ENCODE assay signal across 15 cellular contexts in genomic region chr12:66637693-66638301, GRCh38.
"Had no signal": no experiment of that assay in that cellular context is flagged by ENCODE, and none has a peak within 500 bp of the region (broad histone marks: within the 10 kb centered on the region; RNA-seq: fewer than 3 reads in every experiment).

No MANE protein-coding gene starts in this region.

- H3K9me3 Mint-ChIP-seq: activated CD4-positive, alpha-beta T cell treated with anti-CD3 and anti-CD28 coated beads, Interleukin-2, amount 10 ng/mL, durations not matched to agents 7 days and 5 days; activated naive CD8-positive, alpha-beta T cell treated with anti-CD3 and anti-CD28 coated beads for 36 hours; activated T-cell treated with anti-CD3 and anti-CD28 coated beads, Interleukin-2, amount 50 U/mL, for 72 hours; endodermal cell; neural progenitor cell; T-helper 2 cell treated with Interferon-gamma antibody and Interleukin-4, amounts not matched to agents 5 μg/mL and 100 μg/mL, for 36 hours had no signal

- H3K36me3 Mint-ChIP-seq: activated naive CD8-positive, alpha-beta T cell treated with anti-CD3 and anti-CD28 coated beads for 36 hours; neural progenitor cell had no signal

- H3K4me1 Mint-ChIP-seq: activated CD4-positive, alpha-beta T cell treated with anti-CD3 and anti-CD28 coated beads, Interleukin-2, amount 10 ng/mL, durations not matched to agents 7 days and 5 days; activated naive CD8-positive, alpha-beta T cell treated with anti-CD3 and anti-CD28 coated beads for 36 hours had no signal

- H3K4me3 Mint-ChIP-seq: activated CD4-positive, alpha-beta T cell treated with anti-CD3 and anti-CD28 coated beads, Interleukin-2, amount 10 ng/mL, durations not matched to agents 7 days and 5 days; activated naive CD8-positive, alpha-beta T cell treated with anti-CD3 and anti-CD28 coated beads for 36 hours; activated T-cell treated with anti-CD3 and anti-CD28 coated beads, Interleukin-2, amount 50 U/mL, for 72 hours; endodermal cell; neural progenitor cell; T-helper 2 cell treated with Interferon-gamma antibody and Interleukin-4, amounts not matched to agents 5 μg/mL and 100 μg/mL, for 36 hours had no signal

- DNase-seq: activated CD4-positive, alpha-beta T cell treated with anti-CD3 and anti-CD28 coated beads, Interleukin-2, amount 10 ng/mL, durations not matched to agents 7 days and 5 days; activated CD4-positive, CD25-positive, alpha-beta regulatory T cell; activated CD8-positive, alpha-beta memory T cell treated with anti-CD3 and anti-CD28 coated beads, Interleukin-2, amount 50 U/mL, for 48 hours; activated naive CD8-positive, alpha-beta T cell treated with anti-CD3 and anti-CD28 coated beads for 36 hours; activated T-cell treated with anti-CD3 and anti-CD28 coated beads, Interleukin-2, amount 50 U/mL, for 72 hours; endodermal cell; left colon; ovary; stimulated activated naive CD8-positive, alpha-beta T cell treated with anti-CD3 and anti-CD28 coated beads, Interleukin-15, Interleukin-2, amounts not matched to agents 100 U/mL and 50 U/mL, for 24 hours; testis; upper lobe of left lung had no signal

- ATAC-seq: activated T-cell treated with anti-CD3 and anti-CD28 coated beads, Interleukin-2, amount 50 U/mL, for 72 hours; gastroesophageal sphincter; left colon; sciatic nerve; stimulated activated naive CD8-positive, alpha-beta T cell treated with anti-CD3 and anti-CD28 coated beads, Interleukin-15, Interleukin-2, amounts not matched to agents 100 U/mL and 50 U/mL, for 24 hours had no signal

- H3K27ac Mint-ChIP-seq: activated CD4-positive, alpha-beta T cell treated with anti-CD3 and anti-CD28 coated beads, Interleukin-2, amount 10 ng/mL, durations not matched to agents 7 days and 5 days; activated naive CD8-positive, alpha-beta T cell treated with anti-CD3 and anti-CD28 coated beads for 36 hours; activated T-cell treated with anti-CD3 and anti-CD28 coated beads, Interleukin-2, amount 50 U/mL, for 72 hours; endodermal cell; neural progenitor cell; T-helper 2 cell treated with Interferon-gamma antibody and Interleukin-4, amounts not matched to agents 5 μg/mL and 100 μg/mL, for 36 hours had no signal

- H3K27ac ChIP-seq: gastroesophageal sphincter, neural progenitor cell, ovary, testis, upper lobe of left lung had no signal
